1 cellular context compared by ENCODE assay signal in the genomic region with DNA sequence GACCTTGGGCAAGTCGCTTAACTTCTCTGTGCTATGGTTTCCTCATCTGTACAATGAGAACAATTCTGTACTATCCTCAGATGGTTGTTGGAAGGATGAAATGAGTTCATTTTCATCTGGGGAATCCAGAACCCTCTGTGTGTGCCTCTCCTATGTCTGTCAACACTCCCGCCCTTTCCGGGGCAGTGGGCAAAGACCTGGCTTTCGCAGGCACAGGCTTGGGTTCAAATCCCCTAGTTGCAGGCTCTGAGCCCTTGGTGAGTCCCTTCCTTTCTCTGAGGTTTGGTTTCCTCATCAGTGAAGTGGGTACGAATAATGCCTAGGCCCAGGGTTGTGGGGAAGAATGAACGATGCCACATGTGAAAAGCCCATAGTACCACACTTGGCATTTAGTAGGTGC.
TF ChIP-seq lines count a peak whose summit lies in the region.

No MANE protein-coding gene starts in this region.

TF ChIP-seq in K562, 482 proteins besides CTCF, POLR2A, EP300 and RAD21:
- peak; percentile 36 for TF ChIP-seq ZFP36 (IDR thresholded peaks at IDR 0.05; ENCODE audit: low read depth, low read length, partially characterized antibody)
- TF ChIP-seq, protein P1, sequence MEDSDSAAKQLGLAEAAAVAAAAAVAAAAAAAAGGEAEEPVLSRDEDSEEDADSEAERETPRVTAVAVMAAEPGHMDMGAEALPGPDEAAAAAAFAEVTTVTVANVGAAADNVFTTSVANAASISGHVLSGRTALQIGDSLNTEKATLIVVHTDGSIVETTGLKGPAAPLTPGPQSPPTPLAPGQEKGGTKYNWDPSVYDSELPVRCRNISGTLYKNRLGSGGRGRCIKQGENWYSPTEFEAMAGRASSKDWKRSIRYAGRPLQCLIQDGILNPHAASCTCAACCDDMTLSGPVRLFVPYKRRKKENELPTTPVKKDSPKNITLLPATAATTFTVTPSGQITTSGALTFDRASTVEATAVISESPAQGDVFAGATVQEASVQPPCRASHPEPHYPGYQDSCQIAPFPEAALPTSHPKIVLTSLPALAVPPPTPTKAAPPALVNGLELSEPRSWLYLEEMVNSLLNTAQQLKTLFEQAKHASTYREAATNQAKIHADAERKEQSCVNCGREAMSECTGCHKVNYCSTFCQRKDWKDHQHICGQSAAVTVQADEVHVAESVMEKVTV (CRISPR knock-in tag; IDR thresholded peaks at IDR 0.05): no peak
